ENCODE assay signal across 17 cellular contexts in genomic region chr17:80108321-80108971, GRCh38. TPM values are rescaled to one million over a fixed set of nuclear protein-coding genes. Genes with fewer than 3 reads are reported as not detected.
A peak's percentile ranks its signal among the peaks of the same experiment; 100 is the strongest.
DNase-seq lines count a peak whose midpoint lies in the region; ATAC-seq and TF ChIP-seq lines count a peak whose summit lies in the region.
"Had no signal": no experiment of that assay in that cellular context is flagged by ENCODE, and none has a peak within 500 bp of the region (broad histone marks: within the 10 kb centered on the region; RNA-seq: fewer than 3 reads in every experiment).

No MANE protein-coding gene starts in this region.

- TF ChIP-seq POLR2A in suprapubic skin (IDR thresholded peaks at IDR 0.05) (no peak), tibial nerve (IDR thresholded peaks at IDR 0.05) (no peak)

- H3K27me3 Mint-ChIP-seq in WTC11 (ENCODE audit: low read depth): no peaks in the 10 kb centered on the region
- H3K27me3 Mint-ChIP-seq: B cell had no signal

- TF ChIP-seq CTCF in WTC11 (IDR thresholded peaks at IDR 0.05): no peak
- TF ChIP-seq CTCF in suprapubic skin (IDR thresholded peaks at IDR 0.05): no peak
- no peak for TF ChIP-seq CTCF in tibial nerve (IDR thresholded peaks at IDR 0.05)

- H3K27ac ChIP-seq in suprapubic skin (no peak overlapping the region), tibial nerve (no peak overlapping the region)
- H3K27ac ChIP-seq: GM23248 had no signal

- WGBS in suprapubic skin: 93% methylated on average over 9 of the region's 35 CpGs
- 94 to 97% methylated on average over 18 to 27 of the region's 35 CpGs for WGBS in tibial nerve, 2 donors

- no peaks in the 10 kb centered on the region for H3K9me3 ChIP-seq in suprapubic skin
- no peaks in the 10 kb centered on the region for H3K9me3 ChIP-seq in tibial nerve

- CTCF ChIA-PET in WTC11 (lab: Charles Lee): no interaction called here

- H3K4me1 ChIP-seq in suprapubic skin: peaks cover 26% of the 10 kb centered on the region
- no peaks in the 10 kb centered on the region for H3K4me1 ChIP-seq in tibial nerve

- H3K4me1 Mint-ChIP-seq in WTC11: peaks cover 6% of the 10 kb centered on the region; the same call in 1 of the 2 replicates

- POLR2A ChIA-PET in WTC11 (lab: Charles Lee): interaction anchor here (0.6 kb wide), 1 partner anchor 38 kb away, joined by 4 read pairs; no protein-coding TSS in a partner anchor

- DNase-seq in activated effector memory CD4-positive, alpha-beta T cell treated with anti-CD3 and anti-CD28 coated beads, Interleukin-2, amount 50 U/mL, for 16 hours: peak; percentile 54
- DNase-seq in activated effector memory CD4-positive, alpha-beta T cell treated with Interleukin-2 at 50 U/mL for 16 hours: no peak
- DNase-seq in WTC11 (ENCODE audit: low spot score): peak; percentile 7
- peak; percentile 86 for DNase-seq in mesenteric fat pad (ENCODE audit: low spot score)
- peak; percentile 57 to 76 for DNase-seq in suprapubic skin (ENCODE audit: low spot score in 2 of 2)
- no peak for DNase-seq in cerebellar cortex (ENCODE audit: low spot score)
- DNase-seq in tibial nerve (ENCODE audit: low spot score in 2 of 2): no peak
- DNase-seq: COR-L47, GM23248, KG1, NCI-H1105 treated with DMSO at 0.1 percent for 48 hours, NCI-H1694 treated with DMSO at 0.1 percent for 48 hours, NCI-H2107, NCI-H774, SHP77 treated with DMSO at 0.1 percent for 48 hours had no signal

- TF ChIP-seq EP300 in suprapubic skin (IDR thresholded peaks at IDR 0.05) (no peak), tibial nerve (IDR thresholded peaks at IDR 0.05) (no peak)

- H3K27me3 ChIP-seq in suprapubic skin (no peaks in the 10 kb centered on the region), tibial nerve (no peaks in the 10 kb centered on the region)

- H3K9me3 Mint-ChIP-seq in WTC11: no peaks in the 10 kb centered on the region

- H3K4me3 Mint-ChIP-seq in WTC11: no peak overlapping the region
- H3K4me3 Mint-ChIP-seq: B cell had no signal

- no peak for ATAC-seq in WTC11
- ATAC-seq in HG03520 (IDR thresholded peaks at IDR 0.05; ENCODE audit: unreplicated experiment): no peak

- H3K27ac Mint-ChIP-seq in WTC11: no peak overlapping the region
- H3K27ac Mint-ChIP-seq: B cell had no signal

- H3K4me3 ChIP-seq in suprapubic skin: no peak overlapping the region
- no peak overlapping the region for H3K4me3 ChIP-seq in tibial nerve
- H3K4me3 ChIP-seq: GM23248 had no signal

- H3K36me3 Mint-ChIP-seq in WTC11: no peaks in the 10 kb centered on the region

- H3K36me3 ChIP-seq in suprapubic skin (peaks cover 31% of the 10 kb centered on the region), tibial nerve (peaks cover 0 to 78% (median 0%) of the 10 kb centered on the region in 3 donors)

TF ChIP-seq in WTC11, 78 proteins besides CTCF, POLR2A, EP300 and RAD21:
- TF ChIP-seq IRF2 (CRISPR knock-in tag; IDR thresholded peaks at IDR 0.05; ENCODE audit: borderline replicate concordance, low read depth) (no peak), TEAD1 (CRISPR knock-in tag; IDR thresholded peaks at IDR 0.05) (no peak)

RNA-seq across cellular contexts. Expression of gene GAA, which starts 7.1 kb away (rescaled TPM):
- total RNA-seq in WTC11 (2021): 91.6 to 97.7 TPM (median 93.9 TPM) in 3 replicates
- total RNA-seq in mesenteric fat pad: 61.4 TPM
- total RNA-seq in suprapubic skin: 10 to 100 TPM; 39.4 to 59.9 (median 45.3) TPM
- total RNA-seq in tibial nerve: 10 to 100 TPM; 52.7 to 81.9 (median 67.8) TPM

RNA-seq across cellular contexts. Expression of gene EIF4A3, which starts 38.5 kb away (rescaled TPM):
- total RNA-seq in WTC11 (2021) (142 to 160 TPM (median 142 TPM) in 3 replicates), mesenteric fat pad (92.0 TPM), suprapubic skin (10 to 100 TPM; 59.8 to 69.2 (median 65.7) TPM), tibial nerve (10 to 100 TPM; 34.5 to 69.0 (median 59.2) TPM)

Comparison
In these comparisons a context has a peak if more than half of its experiments do, and no peak if none do; other contexts are left out.
1. DNase-seq: peak in activated effector memory CD4-positive, alpha-beta T cell treated with anti-CD3 and anti-CD28 coated beads, Interleukin-2, amount 50 U/mL, for 16 hours (single experiment), WTC11 (single experiment), mesenteric fat pad (single experiment) and suprapubic skin (2 of 2); none in activated effector memory CD4-positive, alpha-beta T cell treated with Interleukin-2 at 50 U/mL for 16 hours (single experiment), cerebellar cortex (single experiment) and tibial nerve (0 of 2).